8 cellular contexts compared by ENCODE assay signal in the genomic region with DNA sequence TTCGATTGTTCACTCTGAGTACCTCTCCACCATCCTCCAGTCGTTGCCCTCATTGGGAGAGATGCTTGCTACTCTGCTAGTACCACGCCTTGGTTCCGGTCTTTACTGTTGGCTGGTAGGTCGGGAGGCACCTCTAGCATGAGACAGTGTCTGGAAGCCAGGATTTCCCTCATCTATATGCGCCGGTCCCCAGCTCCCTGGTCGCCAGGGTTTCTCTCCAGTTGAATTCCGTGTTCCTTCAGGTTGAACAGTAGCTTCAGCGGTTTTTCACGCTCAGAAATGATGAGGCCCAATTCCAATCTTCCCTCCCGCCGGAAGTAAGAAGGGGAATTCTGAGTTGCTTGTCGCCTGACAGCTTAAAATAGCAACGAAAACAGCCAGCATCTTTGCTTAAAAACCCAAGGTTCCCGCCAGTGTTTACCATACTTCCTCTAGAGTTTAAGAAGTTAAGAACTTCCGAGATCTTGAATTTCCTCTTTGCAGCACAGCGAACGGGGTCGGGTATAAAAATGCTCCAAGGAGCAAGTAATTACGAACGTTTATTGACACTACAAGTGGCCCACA. TPM values are rescaled to one million over a fixed set of nuclear protein-coding genes. Genes with fewer than 3 reads are reported as not detected.
DNase-seq lines count a peak whose midpoint lies in the region; FAIRE-seq and TF ChIP-seq lines count a peak whose summit lies in the region.

No MANE protein-coding gene starts in this region.

- no peaks in the 10 kb centered on the region for H4K20me1 ChIP-seq in GM23248 (ENCODE audit: insufficient read depth)
- H4K20me1 ChIP-seq in keratinocyte (ENCODE audit: control insufficient read depth, extremely low read depth, insufficient read depth, low read length) = no peaks in the 10 kb centered on the region

- H3K36me3 ChIP-seq in GM23248 (ENCODE audit: low read depth) (no peaks in the 10 kb centered on the region), keratinocyte (ENCODE audit: control insufficient read depth in 2 of 2, extremely low read depth in 1 of 2, insufficient read depth in 2 of 2, low read length in 2 of 2) (no peaks in the 10 kb centered on the region)

- no peak for FAIRE-seq in keratinocyte (lab: Jason Lieb, UNC)

- H3K9me2 ChIP-seq in GM23248 (ENCODE audit: insufficient read depth) = no peaks in the 10 kb centered on the region

- H3K4me2 ChIP-seq in GM23248 (ENCODE audit: unreplicated experiment) (peak overlapping the region; percentile 84), keratinocyte (ENCODE audit: control insufficient read depth, extremely low read depth, insufficient read depth, low read depth, low read length) (peak overlapping the region; percentile 88)

- WGBS in GM23248 (ENCODE audit: low coverage in 1 of 2, low lambda C conversion rate in 2 of 2, missing lambda C conversion rate in 2 of 2), 2 experiments = 21% methylated on average over 22 of the region's 22 CpGs

- H2AFZ ChIP-seq in GM23248 (no peak overlapping the region; the same call in 1 of the 2 replicates), keratinocyte (ENCODE audit: control insufficient read depth, low read length) (no peak overlapping the region)

- no peak for TF ChIP-seq CTCF in GM10248 (IDR thresholded peaks at IDR 0.05; ENCODE audit: control extremely low read depth, extremely low read depth, low read depth, missing control alignments)
- TF ChIP-seq CTCF in keratinocyte (optimal IDR thresholded peaks at IDR 0.05 in 1 of 3, IDR thresholded peaks at IDR 0.05 in 1 of 3, conservative IDR thresholded peaks at IDR 0.05 in 1 of 3; ENCODE audit: extremely low read depth in 1 of 3, insufficient read depth in 2 of 3, low read length in 3 of 3) = no peak

- in situ Hi-C loops in GM23248 (cut with MboI) = no loop called here

- H3K4me3 ChIP-seq in GM23248 = no peak overlapping the region
- no peak overlapping the region for H3K4me3 ChIP-seq in keratinocyte (ENCODE audit: control insufficient read depth in 2 of 3, extremely low read depth in 1 of 3, insufficient read depth in 2 of 3, low read depth in 1 of 3, low read length in 3 of 3)

- DNase-seq in GM10248 (ENCODE audit: extremely low spot score) (peak; percentile 28), GM23248 (no peak), NAMALWA (ENCODE audit: low spot score) (peak; percentile 82), keratinocyte (ENCODE audit: low read depth, low spot score) (no peak), NCI-H2171 (lab: John Stamatoyannopoulos, UW) (no peak), middle frontal gyrus (ENCODE audit: extremely low spot score, low spot score) (no peak)
- peak; percentile 80 for DNase-seq in activated effector memory CD4-positive, alpha-beta T cell treated with anti-CD3 and anti-CD28 coated beads, Interleukin-2, amount 50 U/mL, for 16 hours
- peak; percentile 31 to 54 (median 35) for DNase-seq in stimulated activated naive CD4-positive, alpha-beta T cell (lab: John Stamatoyannopoulos, UW)

- CTCF ChIA-PET in GM10248 (lab: Yijun Ruan, JAX) = interaction anchor here (1.2 to 6.5 kb wide), 4 partner anchors 10 to 129 kb away, joined by 3 to 49 read pairs (median 22); no protein-coding TSS in a partner anchor

- no peaks in the 10 kb centered on the region for H3K9me3 ChIP-seq in GM23248 (ENCODE audit: low read depth)
- no peaks in the 10 kb centered on the region for H3K9me3 ChIP-seq in keratinocyte (ENCODE audit: control insufficient read depth, low read depth, low read length)

- POLR2A ChIA-PET in GM10248 (lab: Yijun Ruan, JAX) = no interaction called here

- no peaks in the 10 kb centered on the region for H3K79me2 ChIP-seq in GM23248 (ENCODE audit: insufficient read depth)
- H3K79me2 ChIP-seq in keratinocyte (ENCODE audit: control insufficient read depth, insufficient read depth, low read length) = no peaks in the 10 kb centered on the region

- H3K9ac ChIP-seq in GM23248 (no peak overlapping the region), keratinocyte (ENCODE audit: control insufficient read depth, extremely low read depth, insufficient read depth, low read length) (no peak overlapping the region)

- dilution Hi-C loops in keratinocyte (cut with MboI; ENCODE audit: extremely low pct_ligation_motif_present, low sequenced_read_pairs) = no loop called here

- H3K9me1 ChIP-seq in keratinocyte (ENCODE audit: control insufficient read depth, extremely low read depth, insufficient read depth, low read length) = no peaks in the 10 kb centered on the region

- H3K27ac ChIP-seq in GM23248 (no peak overlapping the region), keratinocyte (ENCODE audit: control insufficient read depth, insufficient read depth, low read length) (no peak overlapping the region)

- H3F3A ChIP-seq in GM23248 (ENCODE audit: insufficient read depth) = 0 out of 2 replicates have a peak, but pooled peaks cover 6% of the 10 kb centered on the region

- H3K27me3 ChIP-seq in GM23248 (replicated peaks; ENCODE audit: insufficient read depth) = peaks cover 53% of the 10 kb centered on the region
- peaks cover 6% of the 10 kb centered on the region for H3K27me3 ChIP-seq in keratinocyte (ENCODE audit: control insufficient read depth, extremely low read depth, insufficient read depth, low read length)

- peaks cover 7% of the 10 kb centered on the region for H3K4me1 ChIP-seq in GM23248 (ENCODE audit: insufficient read depth)
- H3K4me1 ChIP-seq in keratinocyte (ENCODE audit: control insufficient read depth, extremely low read depth, insufficient read depth, low read length) = peaks cover 18% of the 10 kb centered on the region

RNA-seq across cellular contexts. Expression of a gene that starts 1.3 kb away (rescaled TPM):
- under 0.01 TPM in 1 of 2 replicates, not detected in the other for total RNA-seq in GM23248 (2014; rRNA removed; shearing (Covaris generic))
- polyA plus RNA-seq in GM23248 (2016; fragmentation: Nextera tagmentation; extraction: Ambion mirVana) (0.10 TPM in 1 of 2 replicates, not detected in the other), keratinocyte (0.13 to 0.43 TPM (median 0.27 TPM) in 3 replicates)
- polyA plus RNA-seq in keratinocyte (2011; ENCODE audit: low read depth) = 0.21 TPM
- 0.04 and 0.05 TPM in 2 replicates for polyA plus RNA-seq in keratinocyte (2011; cell fraction: cytosol; rRNA removed)
- polyA plus RNA-seq in keratinocyte (2011; cell fraction: nucleus; rRNA removed) = 0.09 and 0.13 TPM in 2 replicates
- 0.20 and 0.41 TPM in 2 replicates for polyA plus RNA-seq in keratinocyte (2012; ENCODE audit: low replicate concordance)
- polyA minus RNA-seq in keratinocyte = 0.26 to 0.36 TPM (median 0.29 TPM) in 3 replicates
- polyA minus RNA-seq in keratinocyte (2011; cell fraction: cytosol; rRNA and poly(A)+ RNA removed) = not detected
- polyA minus RNA-seq in keratinocyte (2011; cell fraction: nucleus; rRNA and poly(A)+ RNA removed) = 0.11 and 0.54 TPM in 2 replicates

Comparison
In these comparisons a context has a peak if more than half of its experiments do, and no peak if none do; other contexts are left out.
1. DNase-seq: peak in GM10248 (single experiment), NAMALWA (single experiment), activated effector memory CD4-positive, alpha-beta T cell treated with anti-CD3 and anti-CD28 coated beads, Interleukin-2, amount 50 U/mL, for 16 hours (single experiment) and stimulated activated naive CD4-positive, alpha-beta T cell (6 of 6); none in GM23248 (single experiment), keratinocyte (single experiment), NCI-H2171 (single experiment) and middle frontal gyrus (single experiment).